8 cellular contexts compared by ENCODE assay signal in the genomic region with DNA sequence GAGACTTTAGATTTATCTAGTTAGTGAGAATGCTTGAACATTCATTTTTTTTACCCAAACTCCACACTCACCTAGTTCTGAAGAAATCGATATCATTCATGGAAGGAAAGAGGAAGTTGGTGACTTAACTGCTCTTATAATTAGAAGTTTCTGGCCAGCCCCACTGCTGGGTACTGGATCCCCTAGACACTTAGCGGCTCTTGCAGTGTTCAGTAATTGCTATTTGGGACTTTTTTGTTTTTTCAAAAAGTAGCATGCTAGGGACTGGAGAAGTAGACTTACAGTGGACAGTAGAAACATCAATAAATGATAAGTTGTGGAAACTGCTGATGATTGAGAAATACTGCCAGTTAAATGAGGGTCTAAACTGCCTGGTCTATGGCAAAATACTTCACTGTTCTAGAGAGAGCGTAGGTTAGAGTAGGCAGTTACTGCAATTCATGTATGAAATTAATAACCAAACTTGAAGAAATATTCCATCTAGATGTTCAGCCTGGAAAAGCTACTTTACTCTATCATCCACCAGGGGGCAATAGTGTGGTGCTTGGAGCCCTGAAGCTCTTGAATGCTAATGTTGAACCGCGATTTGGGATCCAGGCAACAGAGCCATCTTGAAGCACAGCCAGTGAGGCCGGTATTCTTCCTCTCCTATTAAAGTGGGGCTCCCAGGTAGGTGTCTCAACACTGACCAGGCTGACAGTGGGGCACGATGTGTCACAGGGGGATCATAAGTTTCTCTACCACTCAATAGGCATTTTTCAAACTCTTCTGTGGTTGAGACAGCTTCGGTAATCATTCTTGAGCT.
DNase-seq lines count a peak whose midpoint lies in the region; ATAC-seq and TF ChIP-seq lines count a peak whose summit lies in the region.

No MANE protein-coding gene starts in this region.

- POLR2A ChIA-PET in HEK293T (lab: Yijun Ruan, JAX), result no interaction called here

- CTCF ChIA-PET in HEK293T (lab: Yijun Ruan, JAX), result interaction anchor here (0.6 to 1.1 kb wide), 3 partner anchors 12 to 997 kb away, joined by 3 to 7 read pairs (median 6); no protein-coding TSS in a partner anchor

- DNase-seq in activated T-cell treated with anti-CD3 and anti-CD28 coated beads for 24 hours (ENCODE audit: low read depth) (peak; percentile 1), HEK293T (ENCODE audit: extremely low spot score) (peak; percentile 60), NAMALWA (ENCODE audit: low spot score) (peak; percentile 85), SKM-1 treated with dmso at 0.1 percent for 144 hours (lab: John Stamatoyannopoulos, UW; ENCODE audit: unreplicated experiment) (peak; percentile 84), myocyte (ENCODE audit: low read depth) (peak; percentile 81)
- no peak for DNase-seq in activated T-cell treated with anti-CD3 and anti-CD28 coated beads, Interleukin-2, amount 50 U/mL, for 1 hour
- DNase-seq in central memory CD4-positive, alpha-beta T cell, result no peak

- ATAC-seq in esophagus mucosa, result peak; percentile 60

TF ChIP-seq in HEK293T, 16 proteins besides CTCF, POLR2A, EP300 and RAD21:
- TF ChIP-seq FOXK2 (IDR thresholded peaks at IDR 0.05), result no peak
- TF ChIP-seq, protein P1, sequence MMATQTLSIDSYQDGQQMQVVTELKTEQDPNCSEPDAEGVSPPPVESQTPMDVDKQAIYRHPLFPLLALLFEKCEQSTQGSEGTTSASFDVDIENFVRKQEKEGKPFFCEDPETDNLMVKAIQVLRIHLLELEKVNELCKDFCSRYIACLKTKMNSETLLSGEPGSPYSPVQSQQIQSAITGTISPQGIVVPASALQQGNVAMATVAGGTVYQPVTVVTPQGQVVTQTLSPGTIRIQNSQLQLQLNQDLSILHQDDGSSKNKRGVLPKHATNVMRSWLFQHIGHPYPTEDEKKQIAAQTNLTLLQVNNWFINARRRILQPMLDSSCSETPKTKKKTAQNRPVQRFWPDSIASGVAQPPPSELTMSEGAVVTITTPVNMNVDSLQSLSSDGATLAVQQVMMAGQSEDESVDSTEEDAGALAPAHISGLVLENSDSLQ (IDR thresholded peaks at IDR 0.05), result no peak
- TF ChIP-seq TARDBP (IDR thresholded peaks at IDR 0.05), result no peak
- no peak for TF ChIP-seq SUZ12 (IDR thresholded peaks at IDR 0.05)
- TF ChIP-seq L3MBTL2 (conservative IDR thresholded peaks at IDR 0.05), result no peak
- no peak for TF ChIP-seq FOXA1 (IDR thresholded peaks at IDR 0.05)

Comparison
In these comparisons a context has a peak if more than half of its experiments do, and no peak if none do; other contexts are left out.
1. DNase-seq: peak in activated T-cell treated with anti-CD3 and anti-CD28 coated beads for 24 hours (single experiment), HEK293T (single experiment), NAMALWA (single experiment), SKM-1 treated with dmso at 0.1 percent for 144 hours (single experiment) and myocyte (single experiment); none in activated T-cell treated with anti-CD3 and anti-CD28 coated beads, Interleukin-2, amount 50 U/mL, for 1 hour (single experiment) and central memory CD4-positive, alpha-beta T cell (single experiment).